In the genomic region with DNA sequence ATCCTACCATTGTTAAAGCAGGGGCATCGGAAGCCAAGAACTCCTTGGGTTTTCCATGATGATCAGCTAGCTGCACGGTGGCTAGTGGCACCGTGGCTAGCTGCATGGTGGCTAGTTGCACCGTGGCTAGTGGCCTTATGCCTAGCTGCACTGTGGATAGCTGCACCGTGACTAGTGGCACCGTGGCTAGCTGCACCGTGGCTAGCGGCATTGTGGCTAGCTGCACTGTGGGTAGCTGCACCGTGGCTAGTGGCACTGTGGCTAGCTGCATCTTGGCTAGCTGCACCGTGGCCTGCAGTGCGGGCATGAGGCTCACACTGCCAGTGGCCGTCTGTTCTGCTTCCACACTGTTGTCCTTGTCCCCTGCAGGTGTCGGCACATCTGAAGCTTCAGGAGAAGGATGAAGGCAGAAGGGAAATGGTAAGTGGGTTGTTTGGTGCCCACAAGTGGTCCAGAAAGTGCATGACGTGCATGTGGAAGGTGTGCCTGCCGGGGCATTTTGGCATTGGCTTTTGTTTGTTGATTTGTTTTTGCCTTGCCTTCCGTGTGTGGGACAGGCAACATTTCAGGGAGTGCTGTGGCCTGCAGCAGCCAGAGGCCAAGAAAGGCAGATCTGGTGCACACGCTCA, we compare ENCODE assay signal across 32 cellular contexts. TPM values are rescaled to one million over a fixed set of nuclear protein-coding genes. Genes with fewer than 3 reads are reported as not detected.
DNase-seq lines count a peak whose midpoint lies in the region; ATAC-seq and TF ChIP-seq lines count a peak whose summit lies in the region.
"Had no signal": no experiment of that assay in that cellular context is flagged by ENCODE, and none has a peak within 500 bp of the region (broad histone marks: within the 10 kb centered on the region; RNA-seq: fewer than 3 reads in every experiment).

No MANE protein-coding gene starts in this region.

- H2BK15ac ChIP-seq in H9 (ENCODE audit: low read depth, low read length): no peak overlapping the region

- H4K20me1 ChIP-seq in H9 (ENCODE audit: control insufficient read depth, insufficient read depth, insufficient read length): no peaks in the 10 kb centered on the region
- no peaks in the 10 kb centered on the region for H4K20me1 ChIP-seq in neural progenitor cell (ENCODE audit: low read depth)

- H3K4me3 Mint-ChIP-seq in CD4-positive, alpha-beta T cell: no peak overlapping the region
- H3K4me3 Mint-ChIP-seq in H9 (no peak overlapping the region), neural progenitor cell (no peak overlapping the region)
- H3K4me3 Mint-ChIP-seq: activated CD4-positive, alpha-beta T cell treated with anti-CD3 and anti-CD28 coated beads, Interleukin-2, amount 10 ng/mL, durations not matched to agents 7 days and 5 days; activated naive CD4-positive, alpha-beta T cell treated with anti-CD3 and anti-CD28 coated beads, Interleukin-2, amount 50 U/mL, for 24 hours; CD8-positive, alpha-beta memory T cell; naive thymus-derived CD8-positive, alpha-beta T cell; T-helper 2 cell treated with Interferon-gamma antibody and Interleukin-4, amounts not matched to agents 5 μg/mL and 100 μg/mL, for 36 hours had no signal

- no peaks in the 10 kb centered on the region for H3K27me3 ChIP-seq in CD4-positive, alpha-beta T cell (ENCODE audit: control insufficient read depth, insufficient read depth, low read length)
- H3K27me3 ChIP-seq in H9 (ENCODE audit: insufficient read depth, low read length) (no peaks in the 10 kb centered on the region; the same call in 1 of the 2 replicates), neural progenitor cell (no peaks in the 10 kb centered on the region), H7 (ENCODE audit: control insufficient read depth, insufficient read depth, low read length) (no peaks in the 10 kb centered on the region)
- H3K27me3 ChIP-seq: esophagus muscularis mucosa, gastrocnemius medialis, testis had no signal

- no peak overlapping the region for H2BK120ac ChIP-seq in H9 (ENCODE audit: low read depth, low read length, poor library complexity, severe bottlenecking)

- H3K36me3 ChIP-seq in neural progenitor cell (no peaks in the 10 kb centered on the region), H7 (replicated peaks; ENCODE audit: control insufficient read depth, insufficient read depth, low read length) (no peaks in the 10 kb centered on the region)

- H3K9ac ChIP-seq in H9 (ENCODE audit: extremely low read depth, insufficient read length, low read length): no peak overlapping the region
- H3K9ac ChIP-seq in neural progenitor cell: no peak overlapping the region
- H3K9ac ChIP-seq: parathyroid adenoma had no signal

- H3K23me2 ChIP-seq in H9 (ENCODE audit: insufficient read length, low read depth, low read length, poor library complexity, severe bottlenecking): no peaks in the 10 kb centered on the region

- no peak overlapping the region for H4K8ac ChIP-seq in H9 (replicated peaks; ENCODE audit: insufficient read length, low read depth, low read length)

- H3K14ac ChIP-seq in H9 (ENCODE audit: insufficient read depth, low read length): no peak overlapping the region

- H2AFZ ChIP-seq in H9 (ENCODE audit: low read length): no peak overlapping the region
- H2AFZ ChIP-seq in neural progenitor cell (replicated peaks): no peak overlapping the region
- H2AFZ ChIP-seq: parathyroid adenoma had no signal

- H3K27ac ChIP-seq in CD4-positive, alpha-beta T cell (ENCODE audit: low read depth, low read length): no peak overlapping the region
- H3K27ac ChIP-seq in H9 (ENCODE audit: insufficient read length, low read depth, low read length) (no peak overlapping the region), caudate nucleus (ENCODE audit: low read depth, low read length) (peak overlapping the region; percentile 56), neural progenitor cell (no peak overlapping the region)
- H3K27ac ChIP-seq: esophagus muscularis mucosa, gastrocnemius medialis, parathyroid adenoma, testis had no signal

- no peak overlapping the region for H3K56ac ChIP-seq in H9 (ENCODE audit: insufficient read length, low read depth, low read length)

- H3K27me3 Mint-ChIP-seq in CD4-positive, alpha-beta T cell: no peaks in the 10 kb centered on the region
- H3K27me3 Mint-ChIP-seq in H9 (ENCODE audit: low read depth) (no peaks in the 10 kb centered on the region), neural progenitor cell (ENCODE audit: insufficient read depth, low read depth) (peaks cover 9% of the 10 kb centered on the region)
- H3K27me3 Mint-ChIP-seq: activated CD4-positive, alpha-beta T cell treated with anti-CD3 and anti-CD28 coated beads, Interleukin-2, amount 10 ng/mL, durations not matched to agents 7 days and 5 days; activated naive CD4-positive, alpha-beta T cell treated with anti-CD3 and anti-CD28 coated beads, Interleukin-2, amount 50 U/mL, for 24 hours; CD8-positive, alpha-beta memory T cell; naive thymus-derived CD8-positive, alpha-beta T cell had no signal

- no peak overlapping the region for H3K4me2 ChIP-seq in H9 (ENCODE audit: insufficient read depth, insufficient read length, low read length)
- H3K4me2 ChIP-seq in neural progenitor cell: no peak overlapping the region

- no peaks in the 10 kb centered on the region for H3F3A ChIP-seq in neural progenitor cell (ENCODE audit: low read depth)

- WGBS in H9 (ENCODE audit: extremely low coverage, insufficient read length, low lambda C conversion rate): no CpG with 5 or more reads among the region's 17 CpGs

- no peaks in the 10 kb centered on the region for H3K9me3 ChIP-seq in CD4-positive, alpha-beta T cell (ENCODE audit: control insufficient read depth, low read length)
- H3K9me3 ChIP-seq in H9 (ENCODE audit: control insufficient read depth, low read depth, low read length): no peaks in the 10 kb centered on the region
- H3K9me3 ChIP-seq in neural progenitor cell (ENCODE audit: low read depth): no peaks in the 10 kb centered on the region
- H3K9me3 ChIP-seq: esophagus muscularis mucosa, gastrocnemius medialis, testis had no signal

- POLR2A ChIA-PET in CD4-positive, alpha-beta T cell (lab: Charles Lee): no interaction called here

- ATAC-seq in CD4-positive, alpha-beta T cell (ENCODE audit: poor library complexity): no peak
- ATAC-seq: gastrocnemius medialis; left ventricle myocardium superior; naive thymus-derived CD8-positive, alpha-beta T cell had no signal

- H3K4me1 Mint-ChIP-seq in CD4-positive, alpha-beta T cell (ENCODE audit: low read depth): no peaks in the 10 kb centered on the region
- peaks cover 5 to 9% of the 10 kb centered on the region in 2 experiments; a peak in 3 of 4 replicates for H3K4me1 Mint-ChIP-seq in H9
- no peaks in the 10 kb centered on the region for H3K4me1 Mint-ChIP-seq in neural progenitor cell
- H3K4me1 Mint-ChIP-seq: activated CD4-positive, alpha-beta T cell treated with anti-CD3 and anti-CD28 coated beads, Interleukin-2, amount 10 ng/mL, durations not matched to agents 7 days and 5 days; activated naive CD4-positive, alpha-beta T cell treated with anti-CD3 and anti-CD28 coated beads, Interleukin-2, amount 50 U/mL, for 24 hours; CD8-positive, alpha-beta memory T cell had no signal

- no peak overlapping the region for H2BK5ac ChIP-seq in H9 (ENCODE audit: insufficient read length, low read length)

- no peak overlapping the region for H3K23ac ChIP-seq in H9 (ENCODE audit: insufficient read length, low read depth, low read length)

- no peak overlapping the region for H4K5ac ChIP-seq in H9 (ENCODE audit: insufficient read length, low read depth, low read length)

- intact Hi-C loops in CD4-positive, alpha-beta T cell (cut with DNase I, micrococcal nuclease): no loop called here

- H3K18ac ChIP-seq in H9 (ENCODE audit: insufficient read length, low read depth, low read length): no peak overlapping the region

- no peak for TF ChIP-seq CTCF in CD4-positive, alpha-beta T cell (IDR thresholded peaks at IDR 0.05)
- TF ChIP-seq CTCF in H9 (conservative IDR thresholded peaks at IDR 0.05) (peak; percentile 30; the same call in 1 of the 3 replicates), neural progenitor cell (IDR thresholded peaks at IDR 0.05) (peak; percentile 23)

- peaks cover 78% of the 10 kb centered on the region for H3K36me3 Mint-ChIP-seq in CD4-positive, alpha-beta T cell (ENCODE audit: low read depth)
- H3K36me3 Mint-ChIP-seq in H9 (ENCODE audit: insufficient read depth in 1 of 3, low read depth in 3 of 3): no peaks in the 10 kb centered on the region
- no peaks in the 10 kb centered on the region for H3K36me3 Mint-ChIP-seq in neural progenitor cell

- in situ Hi-C loops in ACHN (cut with HindIII; ENCODE audit: low pct_ligation_motif_present, low pct_unique_long_range_greater_than_20kb, low sequenced_read_pairs): no loop called here

- H2AK5ac ChIP-seq in H9 (ENCODE audit: insufficient read length, low read length): no peak overlapping the region

- no peaks in the 10 kb centered on the region for H3K79me1 ChIP-seq in H9 (ENCODE audit: insufficient read depth, low read depth, low read length, poor library complexity, severe bottlenecking)

- no peak for DNase-seq in CD4-positive, alpha-beta T cell
- DNase-seq in H9: no peak
- peak in 1 of 61 donors; percentile 14 for DNase-seq in caudate nucleus (lab: John Stamatoyannopoulos, UW)
- DNase-seq in neural progenitor cell (ENCODE audit: low spot score): no peak
- DNase-seq in activated CD4-positive, alpha-beta T cell treated with anti-CD3 and anti-CD28 coated beads for 48 hours: no peak
- DNase-seq in ACHN: no peak
- DNase-seq in H7: no peak
- DNase-seq: activated CD4-positive, alpha-beta T cell treated with anti-CD3 and anti-CD28 coated beads, Interleukin-2, amount 10 ng/mL, durations not matched to agents 7 days and 5 days; anterior cingulate cortex; CD8-positive, alpha-beta memory T cell; cerebellar nuclear complex; DMS153; effector CD4-positive, alpha-beta T cell; gastrocnemius medialis; GDM1; GOT3; KG1; left ventricle myocardium superior; midbrain; MV-4-11; naive thymus-derived CD8-positive, alpha-beta T cell; NCI-H187; NCI-H526 treated with DMSO at 0.1 percent for 48 hours; stimulated activated CD4-positive, alpha-beta T cell treated with anti-CD3 and anti-CD28 coated beads, Interleukin-12 subunit alpha, Interleukin-12 subunit beta, amount 100 ng/mL, for 4 hours; stimulated activated CD4-positive, alpha-beta T cell treated with anti-CD3 and anti-CD28 coated beads, Interleukin-4, amount 100 ng/mL, for 4 hours; stimulated activated naive CD4-positive, alpha-beta T cell; testis had no signal

- no peaks in the 10 kb centered on the region for H3K9me3 Mint-ChIP-seq in CD4-positive, alpha-beta T cell
- no peaks in the 10 kb centered on the region for H3K9me3 Mint-ChIP-seq in H9
- no peaks in the 10 kb centered on the region for H3K9me3 Mint-ChIP-seq in neural progenitor cell
- H3K9me3 Mint-ChIP-seq: activated CD4-positive, alpha-beta T cell treated with anti-CD3 and anti-CD28 coated beads, Interleukin-2, amount 10 ng/mL, durations not matched to agents 7 days and 5 days; activated naive CD4-positive, alpha-beta T cell treated with anti-CD3 and anti-CD28 coated beads, Interleukin-2, amount 50 U/mL, for 24 hours; CD8-positive, alpha-beta memory T cell; naive thymus-derived CD8-positive, alpha-beta T cell; T-helper 2 cell treated with Interferon-gamma antibody and Interleukin-4, amounts not matched to agents 5 μg/mL and 100 μg/mL, for 36 hours had no signal

- H3K4me1 ChIP-seq in H9 (ENCODE audit: insufficient read depth, low read length) (no peaks in the 10 kb centered on the region), neural progenitor cell (no peaks in the 10 kb centered on the region)
- H3K4me1 ChIP-seq: esophagus muscularis mucosa, gastrocnemius medialis, parathyroid adenoma, testis had no signal

- CTCF ChIA-PET in CD4-positive, alpha-beta T cell (lab: Charles Lee): interaction anchor here (0.8 kb wide), 1 partner anchor 12 kb away, joined by 3 read pairs; no protein-coding TSS in a partner anchor

- H3T11ph ChIP-seq in H9 (ENCODE audit: low read length): no peak overlapping the region

- no peak overlapping the region for H2BK20ac ChIP-seq in H9 (ENCODE audit: low read depth, low read length, poor library complexity, severe bottlenecking)

- no peak overlapping the region for H2BK12ac ChIP-seq in H9 (ENCODE audit: insufficient read length, low read depth, low read length)

- H3K27ac Mint-ChIP-seq in CD4-positive, alpha-beta T cell: peak overlapping the region; percentile 58
- H3K27ac Mint-ChIP-seq in H9 (no peak overlapping the region), neural progenitor cell (no peak overlapping the region)
- H3K27ac Mint-ChIP-seq: activated CD4-positive, alpha-beta T cell treated with anti-CD3 and anti-CD28 coated beads, Interleukin-2, amount 10 ng/mL, durations not matched to agents 7 days and 5 days; activated naive CD4-positive, alpha-beta T cell treated with anti-CD3 and anti-CD28 coated beads, Interleukin-2, amount 50 U/mL, for 24 hours; T-helper 2 cell treated with Interferon-gamma antibody and Interleukin-4, amounts not matched to agents 5 μg/mL and 100 μg/mL, for 36 hours had no signal

- no peak overlapping the region for H4K91ac ChIP-seq in H9 (ENCODE audit: insufficient read length, low read depth, low read length)

- H3K79me2 ChIP-seq in H9 (ENCODE audit: insufficient read depth, low read length): no peaks in the 10 kb centered on the region
- no peaks in the 10 kb centered on the region for H3K79me2 ChIP-seq in neural progenitor cell (ENCODE audit: low read depth)
- H3K79me2 ChIP-seq: parathyroid adenoma had no signal

- no peak overlapping the region for H3K4ac ChIP-seq in H9 (ENCODE audit: low read depth, low read length)

- H3K4me3 ChIP-seq in neural progenitor cell: no peak overlapping the region
- H3K4me3 ChIP-seq in H7 (ENCODE audit: insufficient read depth, low read depth, low read length): no peak overlapping the region
- H3K4me3 ChIP-seq: esophagus muscularis mucosa, gastrocnemius medialis, testis had no signal

RNA-seq across cellular contexts. Expression of gene TFF3, which starts 38.6 kb away (rescaled TPM):
- not detected for total RNA-seq in CD4-positive, alpha-beta T cell
- 1.5 TPM in 2 replicates for total RNA-seq in H9 (2021)
- total RNA-seq in neural progenitor cell (ENCODE audit: low replicate concordance): 0.12 TPM in 1 of 2 replicates, not detected in the other
- total RNA-seq in H7 (2014; rRNA removed; shearing (Covaris generic)): 2.1 and 9.2 TPM in 2 replicates
- total RNA-seq: activated CD4-positive, alpha-beta T cell treated with anti-CD3 and anti-CD28 coated beads, Interleukin-2, amount 10 ng/mL, durations not matched to agents 7 days and 5 days; CD8-positive, alpha-beta memory T cell; HT1080; naive thymus-derived CD8-positive, alpha-beta T cell had no signal

RNA-seq across cellular contexts. Expression of gene ABCG1, which starts 57.7 kb away (rescaled TPM):
- 100 to 1,000 TPM; 109 to 116 TPM for total RNA-seq in CD4-positive, alpha-beta T cell
- total RNA-seq in H9 (2021): 0.83 and 0.99 TPM in 2 replicates
- 1.9 and 2.0 TPM in 2 replicates for total RNA-seq in neural progenitor cell (ENCODE audit: low replicate concordance)
- total RNA-seq in H7 (2014; rRNA removed; shearing (Covaris generic)): 0.07 and 0.92 TPM in 2 replicates
- total RNA-seq: HT1080 had no signal

Comparison
In these comparisons a context has a peak if more than half of its experiments do, and no peak if none do; other contexts are left out.
1. RNA of gene ABCG1, which starts 57.7 kb away (total RNA-seq): 109 to 116 TPM in CD4-positive, alpha-beta T cell; 1.9 to 2.0 TPM in neural progenitor cell, 0.83 to 0.99 TPM in H9 and 0.07 to 0.92 TPM in H7; every median in the first group is over 10 times any median in the second.